Comparison of ENCODE assay signal across 8 cellular contexts in genomic region chr19:58388175-58388526, GRCh38. TPM values are rescaled to one million over a fixed set of nuclear protein-coding genes. Genes with fewer than 3 reads are reported as not detected.
DNase-seq lines count a peak whose midpoint lies in the region; ATAC-seq and TF ChIP-seq lines count a peak whose summit lies in the region.
"Had no signal": no experiment of that assay in that cellular context is flagged by ENCODE, and none has a peak within 500 bp of the region (broad histone marks: within the 10 kb centered on the region; RNA-seq: fewer than 3 reads in every experiment).

No MANE protein-coding gene starts in this region.

- peak overlapping the region; percentile 98; the same call in 1 of the 2 replicates for H3K27ac ChIP-seq in HL-60 (replicated peaks)

- ATAC-seq in activated CD8-positive, alpha-beta T cell treated with anti-CD3 and anti-CD28 coated beads for 36 hours: no peak
- no peak for ATAC-seq in stimulated activated naive B cell treated with anti-CD40 and anti-IgM and Interleukin-4, amounts not matched to agents 10 μg/mL and 1 μg/mL and 100 μg/mL, for 72 hours (replicated peaks)
- ATAC-seq in HG03520 (IDR thresholded peaks at IDR 0.05; ENCODE audit: unreplicated experiment): no peak

- POLR2A ChIA-PET in activated CD8-positive, alpha-beta T cell treated with anti-CD3 and anti-CD28 coated beads for 36 hours (lab: Charles Lee): interaction anchor here (2.8 to 5.0 kb wide), 2 partner anchors 10 to 131 kb away, joined by 11 to 45 read pairs; partner anchors contain the start of genes RNF225 and ZBTB45

- H3K27me3 ChIP-seq in HL-60 (ENCODE audit: insufficient read depth, poor library complexity, severe bottlenecking): no peaks in the 10 kb centered on the region

- CTCF ChIA-PET in activated CD8-positive, alpha-beta T cell treated with anti-CD3 and anti-CD28 coated beads for 36 hours (lab: Charles Lee): no interaction called here

- H3K36me3 Mint-ChIP-seq in activated CD8-positive, alpha-beta T cell treated with anti-CD3 and anti-CD28 coated beads for 36 hours (ENCODE audit: low read depth): peaks cover 52% of the 10 kb centered on the region
- H3K36me3 Mint-ChIP-seq in stimulated activated naive B cell treated with anti-CD40 and anti-IgM and Interleukin-4, amounts not matched to agents 10 μg/mL and 1 μg/mL and 100 μg/mL, for 72 hours: peaks cover 29 to 51% of the 10 kb centered on the region in 2 donors

- H3K4me3 Mint-ChIP-seq in activated CD8-positive, alpha-beta T cell treated with anti-CD3 and anti-CD28 coated beads for 36 hours: peak overlapping the region; percentile 97
- H3K4me3 Mint-ChIP-seq in stimulated activated naive B cell treated with anti-CD40 and anti-IgM and Interleukin-4, amounts not matched to agents 10 μg/mL and 1 μg/mL and 100 μg/mL, for 72 hours: peak overlapping the region; percentile 91 to 96

- peak overlapping the region; percentile 98 for H3K27ac Mint-ChIP-seq in activated CD8-positive, alpha-beta T cell treated with anti-CD3 and anti-CD28 coated beads for 36 hours
- H3K27ac Mint-ChIP-seq in stimulated activated naive B cell treated with anti-CD40 and anti-IgM and Interleukin-4, amounts not matched to agents 10 μg/mL and 1 μg/mL and 100 μg/mL, for 72 hours: peak overlapping the region; percentile 98

- H3K4me1 Mint-ChIP-seq in activated CD8-positive, alpha-beta T cell treated with anti-CD3 and anti-CD28 coated beads for 36 hours (ENCODE audit: low read depth): peaks cover 37% of the 10 kb centered on the region
- H3K4me1 Mint-ChIP-seq in stimulated activated naive B cell treated with anti-CD40 and anti-IgM and Interleukin-4, amounts not matched to agents 10 μg/mL and 1 μg/mL and 100 μg/mL, for 72 hours: peaks cover 22 to 51% of the 10 kb centered on the region in 2 donors

- H3K27me3 Mint-ChIP-seq in activated CD8-positive, alpha-beta T cell treated with anti-CD3 and anti-CD28 coated beads for 36 hours: no peaks in the 10 kb centered on the region
- H3K27me3 Mint-ChIP-seq in stimulated activated naive B cell treated with anti-CD40 and anti-IgM and Interleukin-4, amounts not matched to agents 10 μg/mL and 1 μg/mL and 100 μg/mL, for 72 hours: no peaks in the 10 kb centered on the region

- H3K4me3 ChIP-seq in HL-60 (replicated peaks; ENCODE audit: insufficient read depth, low read length) (peak overlapping the region; percentile 81), iPS-11a (ENCODE audit: low read depth, low read length) (peak overlapping the region; percentile 89)

- intact Hi-C loops in activated CD8-positive, alpha-beta T cell treated with anti-CD3 and anti-CD28 coated beads for 36 hours (cut with micrococcal nuclease): loop anchor here (5.0 kb wide), 1 partner anchor 81 kb away; the partner anchor contains the start of gene ERVK3-1

- TF ChIP-seq CTCF in HL-60 (IDR thresholded peaks at IDR 0.05; ENCODE audit: insufficient read depth, low read length): no peak
- TF ChIP-seq CTCF in activated CD8-positive, alpha-beta T cell treated with anti-CD3 and anti-CD28 coated beads for 36 hours (IDR thresholded peaks at IDR 0.05): no peak

- H3K9me3 Mint-ChIP-seq in activated CD8-positive, alpha-beta T cell treated with anti-CD3 and anti-CD28 coated beads for 36 hours: no peaks in the 10 kb centered on the region
- H3K9me3 Mint-ChIP-seq in stimulated activated naive B cell treated with anti-CD40 and anti-IgM and Interleukin-4, amounts not matched to agents 10 μg/mL and 1 μg/mL and 100 μg/mL, for 72 hours: no peaks in the 10 kb centered on the region

- DNase-seq in HL-60 (ENCODE audit: low read depth in 1 of 2, low spot score in 1 of 2) (no peak), ecto neural progenitor cell (ENCODE audit: low spot score) (no peak)
- no peak for DNase-seq in activated CD8-positive, alpha-beta T cell treated with anti-CD3 and anti-CD28 coated beads for 36 hours
- DNase-seq in stimulated activated naive B cell treated with anti-CD40 and anti-IgM and Interleukin-4, amounts not matched to agents 10 μg/mL and 1 μg/mL and 100 μg/mL, for 72 hours: no peak
- DNase-seq in stimulated activated CD8-positive, alpha-beta memory T cell treated with anti-CD3 and anti-CD28 coated beads, Interleukin-4, amount 100 ng/mL, for 48 hours: no peak
- DNase-seq: effector CD4-positive, alpha-beta T cell had no signal

RNA-seq across cellular contexts. Expression of gene RPS5, which starts 1.1 kb away (rescaled TPM):
- 1,000 to 10,000 TPM; 1,906 to 1,936 TPM for total RNA-seq in activated CD8-positive, alpha-beta T cell treated with anti-CD3 and anti-CD28 coated beads for 36 hours

RNA-seq across cellular contexts. Expression of gene RNF225, which starts 7.3 kb away (rescaled TPM):
- total RNA-seq in activated CD8-positive, alpha-beta T cell treated with anti-CD3 and anti-CD28 coated beads for 36 hours: 1 to 10 TPM in 1 of 2 experiments, under 1 TPM in 1; 0.81 to 1.1 TPM

RNA-seq across cellular contexts. Expression of gene ZNF837, which starts 7.3 kb away (rescaled TPM):
- 1 to 10 TPM; 1.5 to 1.6 TPM for total RNA-seq in activated CD8-positive, alpha-beta T cell treated with anti-CD3 and anti-CD28 coated beads for 36 hours

RNA-seq across cellular contexts. Expression of gene ZNF584, which starts 20.3 kb away (rescaled TPM):
- total RNA-seq in activated CD8-positive, alpha-beta T cell treated with anti-CD3 and anti-CD28 coated beads for 36 hours: 10 to 100 TPM; 12.0 to 14.3 TPM

RNA-seq across cellular contexts. Expression of gene ZNF497, which starts 25.6 kb away (rescaled TPM):
- total RNA-seq in activated CD8-positive, alpha-beta T cell treated with anti-CD3 and anti-CD28 coated beads for 36 hours: 1 to 10 TPM; 1.3 to 1.6 TPM
